ENCODE assay signal across 1 cellular context in the genomic region with DNA sequence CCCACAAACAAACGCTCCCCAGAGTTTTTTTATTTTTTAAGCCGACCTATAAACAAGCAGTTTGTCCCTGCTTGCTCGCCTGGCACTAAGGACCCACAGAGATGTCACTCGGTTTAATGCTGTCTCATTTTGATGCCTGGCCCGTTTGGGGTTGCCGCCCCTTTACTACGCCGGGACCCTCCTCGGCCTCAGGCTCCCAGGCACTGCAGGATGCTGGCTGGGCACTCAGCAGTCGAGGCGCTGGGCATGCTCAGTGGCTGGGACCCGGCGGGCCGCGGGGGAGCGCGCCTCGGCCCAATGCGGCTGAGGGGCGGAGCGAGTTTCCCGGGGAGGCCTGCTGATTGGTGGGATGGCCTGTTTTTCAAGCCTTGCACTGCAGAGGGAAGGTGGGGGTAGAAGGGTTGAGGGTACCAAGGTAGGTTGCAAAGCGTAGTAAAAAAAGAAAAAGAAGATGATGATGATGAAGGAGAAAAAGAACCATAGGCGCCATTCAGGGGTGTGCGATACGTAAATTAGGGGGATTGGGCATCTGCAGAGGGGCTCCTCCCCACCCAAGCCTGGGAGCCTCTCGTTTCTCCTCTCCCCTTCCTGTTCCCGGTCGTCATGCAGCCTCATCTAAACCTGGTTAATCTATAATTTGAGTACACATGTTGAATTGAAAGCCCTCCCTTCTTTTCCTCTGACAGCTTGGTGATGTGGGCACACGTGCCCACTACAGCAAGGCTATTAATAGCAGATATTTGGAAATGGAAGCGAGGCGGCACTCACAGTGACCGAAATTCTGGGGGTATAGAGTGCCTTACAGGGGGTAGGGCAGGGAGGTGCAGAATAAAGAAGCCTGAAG.
TF ChIP-seq lines count a peak whose summit lies in the region.

No MANE protein-coding gene starts in this region.

TF ChIP-seq in HepG2, 621 proteins besides CTCF, POLR2A, EP300 and RAD21 (continued from another document and continues in another):
- TF ChIP-seq, protein P1, sequence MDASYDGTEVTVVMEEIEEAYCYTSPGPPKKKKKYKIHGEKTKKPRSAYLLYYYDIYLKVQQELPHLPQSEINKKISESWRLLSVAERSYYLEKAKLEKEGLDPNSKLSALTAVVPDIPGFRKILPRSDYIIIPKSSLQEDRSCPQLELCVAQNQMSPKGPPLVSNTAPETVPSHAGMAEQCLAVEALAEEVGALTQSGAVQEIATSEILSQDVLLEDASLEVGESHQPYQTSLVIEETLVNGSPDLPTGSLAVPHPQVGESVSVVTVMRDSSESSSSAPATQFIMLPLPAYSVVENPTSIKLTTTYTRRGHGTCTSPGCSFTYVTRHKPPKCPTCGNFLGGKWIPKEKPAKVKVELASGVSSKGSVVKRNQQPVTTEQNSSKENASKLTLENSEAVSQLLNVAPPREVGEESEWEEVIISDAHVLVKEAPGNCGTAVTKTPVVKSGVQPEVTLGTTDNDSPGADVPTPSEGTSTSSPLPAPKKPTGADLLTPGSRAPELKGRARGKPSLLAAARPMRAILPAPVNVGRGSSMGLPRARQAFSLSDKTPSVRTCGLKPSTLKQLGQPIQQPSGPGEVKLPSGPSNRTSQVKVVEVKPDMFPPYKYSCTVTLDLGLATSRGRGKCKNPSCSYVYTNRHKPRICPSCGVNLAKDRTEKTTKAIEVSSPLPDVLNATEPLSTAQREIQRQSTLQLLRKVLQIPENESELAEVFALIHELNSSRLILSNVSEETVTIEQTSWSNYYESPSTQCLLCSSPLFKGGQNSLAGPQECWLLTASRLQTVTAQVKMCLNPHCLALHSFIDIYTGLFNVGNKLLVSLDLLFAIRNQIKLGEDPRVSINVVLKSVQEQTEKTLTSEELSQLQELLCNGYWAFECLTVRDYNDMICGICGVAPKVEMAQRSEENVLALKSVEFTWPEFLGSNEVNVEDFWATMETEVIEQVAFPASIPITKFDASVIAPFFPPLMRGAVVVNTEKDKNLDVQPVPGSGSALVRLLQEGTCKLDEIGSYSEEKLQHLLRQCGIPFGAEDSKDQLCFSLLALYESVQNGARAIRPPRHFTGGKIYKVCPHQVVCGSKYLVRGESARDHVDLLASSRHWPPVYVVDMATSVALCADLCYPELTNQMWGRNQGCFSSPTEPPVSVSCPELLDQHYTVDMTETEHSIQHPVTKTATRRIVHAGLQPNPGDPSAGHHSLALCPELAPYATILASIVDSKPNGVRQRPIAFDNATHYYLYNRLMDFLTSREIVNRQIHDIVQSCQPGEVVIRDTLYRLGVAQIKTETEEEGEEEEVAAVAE (CRISPR knock-in tag; IDR thresholded peaks at IDR 0.05; ENCODE audit: borderline replicate concordance): no peak; the same call in 1 of the 2 replicates
- no peak for TF ChIP-seq STAT5B (CRISPR knock-in tag; IDR thresholded peaks at IDR 0.05)
- TF ChIP-seq ZNF124 (CRISPR knock-in tag; IDR thresholded peaks at IDR 0.05): no peak; the same call in 1 of the 2 replicates
- no peak for TF ChIP-seq ZKSCAN8 (CRISPR knock-in tag; IDR thresholded peaks at IDR 0.05; ENCODE audit: borderline replicate concordance)
- TF ChIP-seq, protein P2, sequence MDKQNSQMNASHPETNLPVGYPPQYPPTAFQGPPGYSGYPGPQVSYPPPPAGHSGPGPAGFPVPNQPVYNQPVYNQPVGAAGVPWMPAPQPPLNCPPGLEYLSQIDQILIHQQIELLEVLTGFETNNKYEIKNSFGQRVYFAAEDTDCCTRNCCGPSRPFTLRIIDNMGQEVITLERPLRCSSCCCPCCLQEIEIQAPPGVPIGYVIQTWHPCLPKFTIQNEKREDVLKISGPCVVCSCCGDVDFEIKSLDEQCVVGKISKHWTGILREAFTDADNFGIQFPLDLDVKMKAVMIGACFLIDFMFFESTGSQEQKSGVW (CRISPR knock-in tag; IDR thresholded peaks at IDR 0.05; ENCODE audit: borderline replicate concordance): no peak
- TF ChIP-seq, protein P3, sequence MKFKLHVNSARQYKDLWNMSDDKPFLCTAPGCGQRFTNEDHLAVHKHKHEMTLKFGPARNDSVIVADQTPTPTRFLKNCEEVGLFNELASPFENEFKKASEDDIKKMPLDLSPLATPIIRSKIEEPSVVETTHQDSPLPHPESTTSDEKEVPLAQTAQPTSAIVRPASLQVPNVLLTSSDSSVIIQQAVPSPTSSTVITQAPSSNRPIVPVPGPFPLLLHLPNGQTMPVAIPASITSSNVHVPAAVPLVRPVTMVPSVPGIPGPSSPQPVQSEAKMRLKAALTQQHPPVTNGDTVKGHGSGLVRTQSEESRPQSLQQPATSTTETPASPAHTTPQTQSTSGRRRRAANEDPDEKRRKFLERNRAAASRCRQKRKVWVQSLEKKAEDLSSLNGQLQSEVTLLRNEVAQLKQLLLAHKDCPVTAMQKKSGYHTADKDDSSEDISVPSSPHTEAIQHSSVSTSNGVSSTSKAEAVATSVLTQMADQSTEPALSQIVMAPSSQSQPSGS (CRISPR knock-in tag; IDR thresholded peaks at IDR 0.05): no peak
- TF ChIP-seq ERF (CRISPR knock-in tag; IDR thresholded peaks at IDR 0.05): 0 out of 2 replicates have a peak, but pooled peaks have one; percentile 6
- TF ChIP-seq, protein P4, sequence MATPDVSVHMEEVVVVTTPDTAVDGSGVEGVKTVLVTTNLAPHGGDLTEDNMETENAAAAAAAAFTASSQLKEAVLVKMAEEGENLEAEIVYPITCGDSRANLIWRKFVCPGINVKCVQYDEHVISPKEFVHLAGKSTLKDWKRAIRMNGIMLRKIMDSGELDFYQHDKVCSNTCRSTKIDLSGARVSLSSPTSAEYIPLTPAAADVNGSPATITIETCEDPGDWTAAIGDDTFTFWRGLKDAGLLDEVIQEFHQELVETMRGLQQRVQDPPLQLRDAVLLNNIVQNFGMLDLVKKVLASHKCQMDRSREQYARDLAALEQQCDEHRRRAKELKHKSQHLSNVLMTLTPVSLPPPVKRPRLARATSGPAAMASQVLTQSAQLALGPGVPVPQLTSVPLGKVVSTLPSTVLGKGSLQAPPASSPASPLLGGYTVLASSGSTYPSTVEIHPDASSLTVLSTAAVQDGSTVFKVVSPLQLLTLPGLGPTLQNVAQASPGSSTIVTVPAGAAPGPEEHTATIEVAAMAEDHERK (CRISPR knock-in tag; IDR thresholded peaks at IDR 0.05; ENCODE audit: low read depth): no peak
- TF ChIP-seq RXRA (CRISPR knock-in tag; IDR thresholded peaks at IDR 0.05): no peak; the same call in 1 of the 2 replicates
- TF ChIP-seq ZNF747 (CRISPR knock-in tag; IDR thresholded peaks at IDR 0.05; ENCODE audit: borderline replicate concordance): no peak
- TF ChIP-seq, protein P5, sequence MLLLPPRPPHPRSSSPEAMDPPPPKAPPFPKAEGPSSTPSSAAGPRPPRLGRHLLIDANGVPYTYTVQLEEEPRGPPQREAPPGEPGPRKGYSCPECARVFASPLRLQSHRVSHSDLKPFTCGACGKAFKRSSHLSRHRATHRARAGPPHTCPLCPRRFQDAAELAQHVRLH (CRISPR knock-in tag; IDR thresholded peaks at IDR 0.05; ENCODE audit: borderline replicate concordance, low read depth): no peak
- TF ChIP-seq ZNF251 (CRISPR knock-in tag; IDR thresholded peaks at IDR 0.05): no peak
- TF ChIP-seq HNRNPLL (IDR thresholded peaks at IDR 0.05; ENCODE audit: low read depth, low read length, poor library complexity, severe bottlenecking): peak; percentile 57
- TF ChIP-seq ZNF446 (CRISPR knock-in tag; IDR thresholded peaks at IDR 0.05): no peak
- TF ChIP-seq, protein P6, sequence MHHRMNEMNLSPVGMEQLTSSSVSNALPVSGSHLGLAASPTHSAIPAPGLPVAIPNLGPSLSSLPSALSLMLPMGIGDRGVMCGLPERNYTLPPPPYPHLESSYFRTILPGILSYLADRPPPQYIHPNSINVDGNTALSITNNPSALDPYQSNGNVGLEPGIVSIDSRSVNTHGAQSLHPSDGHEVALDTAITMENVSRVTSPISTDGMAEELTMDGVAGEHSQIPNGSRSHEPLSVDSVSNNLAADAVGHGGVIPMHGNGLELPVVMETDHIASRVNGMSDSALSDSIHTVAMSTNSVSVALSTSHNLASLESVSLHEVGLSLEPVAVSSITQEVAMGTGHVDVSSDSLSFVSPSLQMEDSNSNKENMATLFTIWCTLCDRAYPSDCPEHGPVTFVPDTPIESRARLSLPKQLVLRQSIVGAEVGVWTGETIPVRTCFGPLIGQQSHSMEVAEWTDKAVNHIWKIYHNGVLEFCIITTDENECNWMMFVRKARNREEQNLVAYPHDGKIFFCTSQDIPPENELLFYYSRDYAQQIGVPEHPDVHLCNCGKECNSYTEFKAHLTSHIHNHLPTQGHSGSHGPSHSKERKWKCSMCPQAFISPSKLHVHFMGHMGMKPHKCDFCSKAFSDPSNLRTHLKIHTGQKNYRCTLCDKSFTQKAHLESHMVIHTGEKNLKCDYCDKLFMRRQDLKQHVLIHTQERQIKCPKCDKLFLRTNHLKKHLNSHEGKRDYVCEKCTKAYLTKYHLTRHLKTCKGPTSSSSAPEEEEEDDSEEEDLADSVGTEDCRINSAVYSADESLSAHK (CRISPR knock-in tag; IDR thresholded peaks at IDR 0.05; ENCODE audit: borderline replicate concordance): no peak
- TF ChIP-seq ZNF878 (CRISPR knock-in tag; IDR thresholded peaks at IDR 0.05): peak; percentile 74
- no peak for TF ChIP-seq CC2D1A (CRISPR knock-in tag; IDR thresholded peaks at IDR 0.05)
- no peak for TF ChIP-seq NKX3-1 (CRISPR knock-in tag; IDR thresholded peaks at IDR 0.05)
- TF ChIP-seq, protein P7, sequence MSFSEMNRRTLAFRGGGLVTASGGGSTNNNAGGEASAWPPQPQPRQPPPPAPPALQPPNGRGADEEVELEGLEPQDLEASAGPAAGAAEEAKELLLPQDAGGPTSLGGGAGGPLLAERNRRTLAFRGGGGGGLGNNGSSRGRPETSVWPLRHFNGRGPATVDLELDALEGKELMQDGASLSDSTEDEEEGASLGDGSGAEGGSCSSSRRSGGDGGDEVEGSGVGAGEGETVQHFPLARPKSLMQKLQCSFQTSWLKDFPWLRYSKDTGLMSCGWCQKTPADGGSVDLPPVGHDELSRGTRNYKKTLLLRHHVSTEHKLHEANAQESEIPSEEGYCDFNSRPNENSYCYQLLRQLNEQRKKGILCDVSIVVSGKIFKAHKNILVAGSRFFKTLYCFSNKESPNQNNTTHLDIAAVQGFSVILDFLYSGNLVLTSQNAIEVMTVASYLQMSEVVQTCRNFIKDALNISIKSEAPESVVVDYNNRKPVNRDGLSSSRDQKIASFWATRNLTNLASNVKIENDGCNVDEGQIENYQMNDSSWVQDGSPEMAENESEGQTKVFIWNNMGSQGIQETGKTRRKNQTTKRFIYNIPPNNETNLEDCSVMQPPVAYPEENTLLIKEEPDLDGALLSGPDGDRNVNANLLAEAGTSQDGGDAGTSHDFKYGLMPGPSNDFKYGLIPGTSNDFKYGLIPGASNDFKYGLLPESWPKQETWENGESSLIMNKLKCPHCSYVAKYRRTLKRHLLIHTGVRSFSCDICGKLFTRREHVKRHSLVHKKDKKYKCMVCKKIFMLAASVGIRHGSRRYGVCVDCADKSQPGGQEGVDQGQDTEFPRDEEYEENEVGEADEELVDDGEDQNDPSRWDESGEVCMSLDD (CRISPR knock-in tag; IDR thresholded peaks at IDR 0.05; ENCODE audit: borderline replicate concordance): no peak; the same call in 1 of the 2 replicates
- no peak for TF ChIP-seq KDM1A (CRISPR knock-in tag; IDR thresholded peaks at IDR 0.05)
- TF ChIP-seq ZZZ3 (CRISPR knock-in tag; IDR thresholded peaks at IDR 0.05; ENCODE audit: borderline replicate concordance): no peak
- peak; percentile 54; the same call in 1 of the 2 replicates for TF ChIP-seq FOXA3 (CRISPR knock-in tag; IDR thresholded peaks at IDR 0.05)
- no peak for TF ChIP-seq ZNF772 (CRISPR knock-in tag; IDR thresholded peaks at IDR 0.05)
- no peak for TF ChIP-seq TBL1XR1 (IDR thresholded peaks at IDR 0.05; ENCODE audit: borderline replicate concordance, low read length, partially characterized antibody)
- TF ChIP-seq ZNF460 (CRISPR knock-in tag; IDR thresholded peaks at IDR 0.05; ENCODE audit: borderline replicate concordance): no peak
- TF ChIP-seq NCOR1 (IDR thresholded peaks at IDR 0.05; ENCODE audit: borderline replicate concordance, low read length): no peak
- TF ChIP-seq GABPB1 (CRISPR knock-in tag; IDR thresholded peaks at IDR 0.05): peak; percentile 80
- TF ChIP-seq, protein P8, sequence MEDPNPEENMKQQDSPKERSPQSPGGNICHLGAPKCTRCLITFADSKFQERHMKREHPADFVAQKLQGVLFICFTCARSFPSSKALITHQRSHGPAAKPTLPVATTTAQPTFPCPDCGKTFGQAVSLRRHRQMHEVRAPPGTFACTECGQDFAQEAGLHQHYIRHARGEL (CRISPR knock-in tag; IDR thresholded peaks at IDR 0.05): no peak
- 0 out of 2 replicates have a peak, but pooled peaks have one; percentile 21 for TF ChIP-seq PHF8 (CRISPR knock-in tag; IDR thresholded peaks at IDR 0.05)
- no peak for TF ChIP-seq ZNF569 (CRISPR knock-in tag; IDR thresholded peaks at IDR 0.05; ENCODE audit: borderline replicate concordance)
- no peak for TF ChIP-seq ZNF207 (IDR thresholded peaks at IDR 0.05; ENCODE audit: borderline replicate concordance)
- TF ChIP-seq MLLT10 (CRISPR knock-in tag; IDR thresholded peaks at IDR 0.05): no peak
- TF ChIP-seq, protein P9, sequence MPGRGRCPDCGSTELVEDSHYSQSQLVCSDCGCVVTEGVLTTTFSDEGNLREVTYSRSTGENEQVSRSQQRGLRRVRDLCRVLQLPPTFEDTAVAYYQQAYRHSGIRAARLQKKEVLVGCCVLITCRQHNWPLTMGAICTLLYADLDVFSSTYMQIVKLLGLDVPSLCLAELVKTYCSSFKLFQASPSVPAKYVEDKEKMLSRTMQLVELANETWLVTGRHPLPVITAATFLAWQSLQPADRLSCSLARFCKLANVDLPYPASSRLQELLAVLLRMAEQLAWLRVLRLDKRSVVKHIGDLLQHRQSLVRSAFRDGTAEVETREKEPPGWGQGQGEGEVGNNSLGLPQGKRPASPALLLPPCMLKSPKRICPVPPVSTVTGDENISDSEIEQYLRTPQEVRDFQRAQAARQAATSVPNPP (CRISPR knock-in tag; IDR thresholded peaks at IDR 0.05): no peak
- TF ChIP-seq ZNF274 (CRISPR knock-in tag; IDR thresholded peaks at IDR 0.05): no peak; the same call in 1 of the 2 replicates
- TF ChIP-seq AHR (CRISPR knock-in tag; IDR thresholded peaks at IDR 0.05): peak; percentile 25
- TF ChIP-seq, protein P10, sequence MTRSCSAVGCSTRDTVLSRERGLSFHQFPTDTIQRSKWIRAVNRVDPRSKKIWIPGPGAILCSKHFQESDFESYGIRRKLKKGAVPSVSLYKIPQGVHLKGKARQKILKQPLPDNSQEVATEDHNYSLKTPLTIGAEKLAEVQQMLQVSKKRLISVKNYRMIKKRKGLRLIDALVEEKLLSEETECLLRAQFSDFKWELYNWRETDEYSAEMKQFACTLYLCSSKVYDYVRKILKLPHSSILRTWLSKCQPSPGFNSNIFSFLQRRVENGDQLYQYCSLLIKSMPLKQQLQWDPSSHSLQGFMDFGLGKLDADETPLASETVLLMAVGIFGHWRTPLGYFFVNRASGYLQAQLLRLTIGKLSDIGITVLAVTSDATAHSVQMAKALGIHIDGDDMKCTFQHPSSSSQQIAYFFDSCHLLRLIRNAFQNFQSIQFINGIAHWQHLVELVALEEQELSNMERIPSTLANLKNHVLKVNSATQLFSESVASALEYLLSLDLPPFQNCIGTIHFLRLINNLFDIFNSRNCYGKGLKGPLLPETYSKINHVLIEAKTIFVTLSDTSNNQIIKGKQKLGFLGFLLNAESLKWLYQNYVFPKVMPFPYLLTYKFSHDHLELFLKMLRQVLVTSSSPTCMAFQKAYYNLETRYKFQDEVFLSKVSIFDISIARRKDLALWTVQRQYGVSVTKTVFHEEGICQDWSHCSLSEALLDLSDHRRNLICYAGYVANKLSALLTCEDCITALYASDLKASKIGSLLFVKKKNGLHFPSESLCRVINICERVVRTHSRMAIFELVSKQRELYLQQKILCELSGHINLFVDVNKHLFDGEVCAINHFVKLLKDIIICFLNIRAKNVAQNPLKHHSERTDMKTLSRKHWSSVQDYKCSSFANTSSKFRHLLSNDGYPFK (CRISPR knock-in tag; IDR thresholded peaks at IDR 0.05; ENCODE audit: borderline replicate concordance): peak; percentile 25; the same call in 1 of the 2 replicates
